In genomic region chr19:6551607-6552450, GRCh38 we compare ENCODE assay signal across 1 cellular context.
TF ChIP-seq lines count a peak whose summit lies in the region.

No MANE protein-coding gene starts in this region.

TF ChIP-seq in HepG2, 621 proteins besides CTCF, POLR2A, EP300 and RAD21 (continued from another document):
- TF ChIP-seq LRRFIP1 (CRISPR knock-in tag; conservative IDR thresholded peaks at IDR 0.05) (no peak), SALL1 (CRISPR knock-in tag; IDR thresholded peaks at IDR 0.05) (peak; percentile 28; the same call in 1 of the 2 replicates), GATAD2A (CRISPR knock-in tag; IDR thresholded peaks at IDR 0.05) (peak; percentile 51; the same call in 1 of the 2 replicates), IRF2 (CRISPR knock-in tag; IDR thresholded peaks at IDR 0.05) (0 out of 2 replicates have a peak, but pooled peaks have one; percentile 16), ZNF644 (CRISPR knock-in tag; IDR thresholded peaks at IDR 0.05; ENCODE audit: low read depth) (0 out of 2 replicates have a peak, but pooled peaks have one; percentile 10), STAG1 (CRISPR knock-in tag; IDR thresholded peaks at IDR 0.05) (peak; percentile 20; the same call in 1 of the 2 replicates), GMEB1 (CRISPR knock-in tag; IDR thresholded peaks at IDR 0.05; ENCODE audit: borderline replicate concordance) (no peak), PHF20 (CRISPR knock-in tag; IDR thresholded peaks at IDR 0.05) (peak; percentile 46; the same call in 1 of the 2 replicates), TARDBP (CRISPR knock-in tag; IDR thresholded peaks at IDR 0.05) (0 out of 2 replicates have a peak, but pooled peaks have one; percentile 19), GABPA (IDR thresholded peaks at IDR 0.05; ENCODE audit: low read depth, low read length) (no peak), GABPA (CRISPR knock-in tag; IDR thresholded peaks at IDR 0.05; ENCODE audit: low read depth) (peak; percentile 40; the same call in 1 of the 2 replicates)
